Comparison of ENCODE assay signal across 12 cellular contexts in the genomic region with DNA sequence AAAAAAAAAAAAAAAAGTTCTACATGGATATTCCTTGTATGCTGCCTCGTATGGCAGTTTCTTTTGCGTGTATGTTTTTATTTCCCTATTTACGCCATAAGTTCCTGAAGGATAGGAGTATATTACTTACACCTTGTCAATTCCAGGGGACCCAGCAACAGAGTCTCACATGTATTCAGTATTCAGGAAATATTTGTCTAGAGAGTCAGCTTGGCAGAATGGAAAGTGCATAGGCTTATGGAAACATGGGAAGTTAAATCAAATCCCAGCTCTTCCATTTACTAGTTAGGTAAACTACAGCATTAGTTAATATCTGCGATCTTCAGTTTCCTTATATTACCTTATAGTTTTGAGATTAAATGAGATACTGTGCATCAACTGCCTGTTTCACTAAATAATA. TPM values are rescaled to one million over a fixed set of nuclear protein-coding genes. Genes with fewer than 3 reads are reported as not detected.
"Had no signal": no experiment of that assay in that cellular context is flagged by ENCODE, and none has a peak within 500 bp of the region (broad histone marks: within the 10 kb centered on the region; RNA-seq: fewer than 3 reads in every experiment).

No MANE protein-coding gene starts in this region.

- H3K4me3 ChIP-seq: spleen, tibial nerve had no signal

- H3K4me3 Mint-ChIP-seq: activated CD4-positive, alpha-beta T cell treated with anti-CD3 and anti-CD28 coated beads for 36 hours; activated CD8-positive, alpha-beta T cell treated with anti-CD3 and anti-CD28 coated beads for 36 hours; activated T-cell treated with anti-CD3 and anti-CD28 coated beads, Interleukin-2, amount 50 U/mL, for 72 hours; immature natural killer cell; natural killer cell treated with Interleukin-12 subunit alpha and Interleukin-12 subunit beta and Interleukin-15 and Interleukin-18, amount 100 ng/mL, for 72 hours; stimulated activated naive B cell treated with anti-CD40 and anti-IgM and Interleukin-4, amounts not matched to agents 10 μg/mL and 1 μg/mL and 100 μg/mL, for 72 hours; T-helper 2 cell treated with Interferon-gamma antibody and Interleukin-4, amounts not matched to agents 5 μg/mL and 100 μg/mL, for 36 hours had no signal

- H3K27ac Mint-ChIP-seq: activated CD4-positive, alpha-beta T cell treated with anti-CD3 and anti-CD28 coated beads for 36 hours; activated CD8-positive, alpha-beta T cell treated with anti-CD3 and anti-CD28 coated beads for 36 hours; activated T-cell treated with anti-CD3 and anti-CD28 coated beads, Interleukin-2, amount 50 U/mL, for 72 hours; immature natural killer cell; natural killer cell treated with Interleukin-12 subunit alpha and Interleukin-12 subunit beta and Interleukin-15 and Interleukin-18, amount 100 ng/mL, for 72 hours; progenitor cell of endocrine pancreas; stimulated activated naive B cell treated with anti-CD40 and anti-IgM and Interleukin-4, amounts not matched to agents 10 μg/mL and 1 μg/mL and 100 μg/mL, for 72 hours; T-helper 2 cell treated with Interferon-gamma antibody and Interleukin-4, amounts not matched to agents 5 μg/mL and 100 μg/mL, for 36 hours had no signal

- H3K9me3 Mint-ChIP-seq: activated CD8-positive, alpha-beta T cell treated with anti-CD3 and anti-CD28 coated beads for 36 hours; activated T-cell treated with anti-CD3 and anti-CD28 coated beads, Interleukin-2, amount 50 U/mL, for 72 hours; immature natural killer cell; natural killer cell treated with Interleukin-12 subunit alpha and Interleukin-12 subunit beta and Interleukin-15 and Interleukin-18, amount 100 ng/mL, for 72 hours; stimulated activated naive B cell treated with anti-CD40 and anti-IgM and Interleukin-4, amounts not matched to agents 10 μg/mL and 1 μg/mL and 100 μg/mL, for 72 hours; T-helper 2 cell treated with Interferon-gamma antibody and Interleukin-4, amounts not matched to agents 5 μg/mL and 100 μg/mL, for 36 hours had no signal

- DNase-seq: spleen had no signal

- H3K27me3 ChIP-seq: spleen, tibial nerve had no signal

- H3K4me1 Mint-ChIP-seq: immature natural killer cell had no signal

- ATAC-seq: natural killer cell treated with Interleukin-12 subunit alpha and Interleukin-12 subunit beta and Interleukin-15 and Interleukin-18, amount 100 ng/mL, for 72 hours had no signal

- H3K27me3 Mint-ChIP-seq: stimulated activated naive B cell treated with anti-CD40 and anti-IgM and Interleukin-4, amounts not matched to agents 10 μg/mL and 1 μg/mL and 100 μg/mL, for 72 hours had no signal

- H3K36me3 Mint-ChIP-seq: immature natural killer cell; natural killer cell treated with Interleukin-12 subunit alpha and Interleukin-12 subunit beta and Interleukin-15 and Interleukin-18, amount 100 ng/mL, for 72 hours; stimulated activated naive B cell treated with anti-CD40 and anti-IgM and Interleukin-4, amounts not matched to agents 10 μg/mL and 1 μg/mL and 100 μg/mL, for 72 hours had no signal

- H3K36me3 ChIP-seq: spleen, tibial nerve had no signal

- H3K9me3 ChIP-seq: spleen, tibial nerve had no signal

RNA-seq across cellular contexts. Expression of a gene that starts 51.1 kb away (rescaled TPM):
- total RNA-seq: activated CD4-positive, alpha-beta T cell treated with anti-CD3 and anti-CD28 coated beads for 36 hours; activated CD8-positive, alpha-beta T cell treated with anti-CD3 and anti-CD28 coated beads for 36 hours; activated T-cell treated with anti-CD3 and anti-CD28 coated beads, Interleukin-2, amount 50 U/mL, for 72 hours; fibroblast of villous mesenchyme; left colon; natural killer cell treated with Interleukin-12 subunit alpha and Interleukin-12 subunit beta and Interleukin-15 and Interleukin-18, amount 100 ng/mL, for 72 hours; progenitor cell of endocrine pancreas; tibial nerve had no signal
